ENCODE assay signal across 8 cellular contexts in genomic region chr1:116595946-116596741, GRCh38. TPM values are rescaled to one million over a fixed set of nuclear protein-coding genes. Genes with fewer than 3 reads are reported as not detected.
DNase-seq lines count a peak whose midpoint lies in the region; ATAC-seq and TF ChIP-seq lines count a peak whose summit lies in the region.
"Not testable (repeated sequence)": the region's sequence is repeated elsewhere in the genome, so short reads cannot be mapped to it uniquely, and the experiment has no call there.

No MANE protein-coding gene starts in this region.

- RAD21 ChIA-PET in HCT116 (lab: Charles Lee; ENCODE audit: low non-redundant PET in 1 of 2, low total read pairs in 2 of 2, uncharacterized antibody in 2 of 2, unreplicated experiment in 2 of 2), result interaction anchor here in 1 of 2 experiments (1.6 kb wide), 1 partner anchor 21 kb away, joined by 8 read pairs; no protein-coding TSS in a partner anchor

- WGBS in transverse colon (ENCODE audit: low coverage in 1 of 2), 2 donors, result 6 to 8% methylated on average over 6 to 8 of the region's 8 CpGs

- not testable (repeated sequence) for H2AFZ ChIP-seq in HCT116 (ENCODE audit: low read depth, low read length, poor library complexity, severe bottlenecking)

- not testable (repeated sequence) for H3K36me3 ChIP-seq in HCT116 (ENCODE audit: control insufficient read depth in 1 of 2, insufficient read depth in 2 of 2, low read length in 2 of 2); WERI-Rb-1; transverse colon

- not testable (repeated sequence) for H3K4me1 ChIP-seq in HCT116 (ENCODE audit: control insufficient read depth in 1 of 2, insufficient read depth in 2 of 2, low read length in 2 of 2)
- peaks cover 9 to 48% (median 26%) of the 10 kb centered on the region in 4 donors for H3K4me1 ChIP-seq in transverse colon

- not testable (repeated sequence) for H3K27me3 ChIP-seq in HCT116 (ENCODE audit: insufficient read depth, low read length); WERI-Rb-1 (ENCODE audit: insufficient read depth, low read depth, severe bottlenecking); transverse colon

- not testable (repeated sequence) for H3K79me2 ChIP-seq in HCT116 (ENCODE audit: insufficient read depth, low read length)

- peak; percentile 84 for ATAC-seq in HCT116
- ATAC-seq in Right ventricle myocardium superior (ENCODE audit: poor library complexity), result peak; percentile 29
- peak; percentile 47 for ATAC-seq in omental fat pad (ENCODE audit: low FRiP score)

- CTCF ChIA-PET in HCT116 (lab: Charles Lee), result interaction anchor here (0.5 to 2.7 kb wide), 12 partner anchors 12 to 801 kb away, joined by 3 to 28 read pairs (median 4); partner anchors contain the start of genes CD58, IGSF3 and TTF2

- H4K20me1 ChIP-seq in HCT116 (ENCODE audit: insufficient read depth), result not testable (repeated sequence)

- POLR2A ChIA-PET in HCT116 (lab: Charles Lee), result not testable (repeated sequence)

- DNase-seq in EL (peak; percentile 30), HCT116 (ENCODE audit: low read depth, low spot score) (peak; percentile 6), NCI-H146 (lab: John Stamatoyannopoulos, UW) (peak; percentile 90), WERI-Rb-1 (peak; percentile 36), astrocyte of the hippocampus (ENCODE audit: low read depth, low spot score) (peak; percentile 53), transverse colon (peak; percentile 69)
- DNase-seq in Right ventricle myocardium superior; omental fat pad (ENCODE audit: low spot score): not testable (repeated sequence)

- H3K4me3 ChIP-seq in HCT116 (replicated peaks in 1 of 2; ENCODE audit: low read depth in 1 of 2, low read length in 2 of 2); WERI-Rb-1 (ENCODE audit: low read depth, low read length): not testable (repeated sequence)
- H3K4me3 ChIP-seq in transverse colon, result peak overlapping the region in 1 of 4 donors; percentile 31

- not testable (repeated sequence) for TF ChIP-seq EP300 in transverse colon (IDR thresholded peaks at IDR 0.05; ENCODE audit: low read depth)

- BruUV-seq in HCT116 (replicated peaks; lab: Mats Ljungman, UMichigan), result not testable (repeated sequence)

- not testable (repeated sequence) for H3K9me2 ChIP-seq in HCT116 (ENCODE audit: insufficient read depth)

- TF ChIP-seq CTCF in HCT116 (IDR thresholded peaks at IDR 0.05 in 2 of 3, conservative IDR thresholded peaks at IDR 0.05 in 1 of 3; ENCODE audit: borderline replicate concordance in 1 of 3, insufficient read depth in 1 of 3, low read depth in 2 of 3, low read length in 2 of 3) (peak; percentile 28 to 50 (median 46); a peak in 4 of 6 replicates), WERI-Rb-1 (IDR thresholded peaks at IDR 0.05; ENCODE audit: low read depth, low read length) (peak; percentile 49), transverse colon (IDR thresholded peaks at IDR 0.05) (peak; percentile 40 to 68 (median 59))
- not testable (repeated sequence) for TF ChIP-seq CTCF in omental fat pad (IDR thresholded peaks at IDR 0.05)

- not testable (repeated sequence) for H3K9me3 ChIP-seq in HCT116 (ENCODE audit: control insufficient read depth in 1 of 2, insufficient read depth in 1 of 2, low read depth in 1 of 2, low read length in 2 of 2); WERI-Rb-1 (ENCODE audit: severe bottlenecking); transverse colon

- TF ChIP-seq POLR2A in HCT116 (IDR thresholded peaks at IDR 0.05; ENCODE audit: borderline replicate concordance, extremely low read depth, insufficient read depth, insufficient read length); transverse colon (IDR thresholded peaks at IDR 0.05): not testable (repeated sequence)

- not testable (repeated sequence) for H3K9ac ChIP-seq in HCT116 (ENCODE audit: low read length)

- H3K27ac ChIP-seq in HCT116 (ENCODE audit: low read depth, low read length); WERI-Rb-1: not testable (repeated sequence)
- peak overlapping the region; percentile 61 to 74 (median 68) for H3K27ac ChIP-seq in transverse colon

- in situ Hi-C loops in transverse colon (cut with MboI; ENCODE audit: low pct_ligation_motif_present in 1 of 4, low pct_unique_long_range_greater_than_20kb in 1 of 4, low sequenced_read_pairs in 3 of 4), result loop anchor here in 3 of 4 donors (25.0 kb wide), 2 partner anchors 441 to 466 kb away; partner anchors contain the start of gene TTF2 (in 1 of the 3)

- intact Hi-C loops in HCT116 (cut with micrococcal nuclease); Right ventricle myocardium superior (cut with DNase I); transverse colon (cut with DNase I; ENCODE audit: low total_unique reads): not testable (repeated sequence)

- TF ChIP-seq RAD21 in HCT116 (IDR thresholded peaks at IDR 0.05; ENCODE audit: low read depth), result peak; percentile 38

- H3K4me2 ChIP-seq in HCT116 (ENCODE audit: low read length), result peak overlapping the region; percentile 17; the same call in 1 of the 2 replicates

RNA-seq across cellular contexts. Expression of gene CD58, which starts 25.3 kb away (rescaled TPM):
- total RNA-seq in HCT116 (2021; ENCODE audit: unreplicated experiment) (18.0 TPM), Right ventricle myocardium superior (31.3 TPM), omental fat pad (10 to 100 TPM; 23.8 to 53.4 (median 27.1) TPM), transverse colon (10 to 100 TPM in 3 of 4 donors, 1 to 10 TPM in 1; 1.8 to 48.7 (median 32.7) TPM)
- 11.1 and 13.3 TPM in 2 replicates for polyA plus RNA-seq in HCT116 (2012)

Comparison
In these comparisons a context has a peak if more than half of its experiments do, and no peak if none do; other contexts are left out.
1. ATAC-seq: peak in every context shown above with its lines; median percentile 84 in HCT116; 47 in omental fat pad; 29 in Right ventricle myocardium superior.